ENCODE assay signal across 18 cellular contexts in genomic region chr6:71391126-71391525, GRCh38.
A peak's percentile ranks its signal among the peaks of the same experiment; 100 is the strongest.
DNase-seq lines count a peak whose midpoint lies in the region; ATAC-seq, FAIRE-seq and TF ChIP-seq lines count a peak whose summit lies in the region.
"Had no signal": no experiment of that assay in that cellular context is flagged by ENCODE, and none has a peak within 500 bp of the region (broad histone marks: within the 10 kb centered on the region; RNA-seq: fewer than 3 reads in every experiment).

No MANE protein-coding gene starts in this region.

- no peaks in the 10 kb centered on the region for H3K27me3 ChIP-seq in BLaER1
- H3K27me3 ChIP-seq in H9 (ENCODE audit: insufficient read depth, low read length): no peaks in the 10 kb centered on the region
- no peaks in the 10 kb centered on the region for H3K27me3 ChIP-seq in keratinocyte (ENCODE audit: control insufficient read depth, extremely low read depth, insufficient read depth, low read length)
- no peaks in the 10 kb centered on the region for H3K27me3 ChIP-seq in gastrocnemius medialis
- H3K27me3 ChIP-seq in SJCRH30: no peaks in the 10 kb centered on the region

- no peak overlapping the region for H2BK5ac ChIP-seq in H9 (ENCODE audit: insufficient read length, low read length)

- H3K9me3 Mint-ChIP-seq in H9 (no peaks in the 10 kb centered on the region), natural killer cell (no peaks in the 10 kb centered on the region)
- H3K9me3 Mint-ChIP-seq: CD4-positive, alpha-beta T cell had no signal

- H3K4me3 Mint-ChIP-seq in H9 (no peak overlapping the region), natural killer cell (no peak overlapping the region)
- H3K4me3 Mint-ChIP-seq: CD4-positive, alpha-beta T cell had no signal

- H3K36me3 ChIP-seq in BLaER1: no peaks in the 10 kb centered on the region
- H3K36me3 ChIP-seq in keratinocyte (ENCODE audit: control insufficient read depth in 2 of 2, extremely low read depth in 1 of 2, insufficient read depth in 2 of 2, low read length in 2 of 2): peaks cover 5 to 6% of the 10 kb centered on the region in 2 experiments
- no peaks in the 10 kb centered on the region for H3K36me3 ChIP-seq in gastrocnemius medialis
- no peaks in the 10 kb centered on the region for H3K36me3 ChIP-seq in SJCRH30

- no peak overlapping the region for H2BK120ac ChIP-seq in H9 (ENCODE audit: low read depth, low read length, poor library complexity, severe bottlenecking)

- FAIRE-seq in keratinocyte (lab: Jason Lieb, UNC): peak; percentile 36
- FAIRE-seq: GM12891 had no signal

- no peak overlapping the region for H2AK5ac ChIP-seq in H9 (ENCODE audit: insufficient read length, low read length)

- no peak overlapping the region for H3K14ac ChIP-seq in H9 (ENCODE audit: insufficient read depth, low read length)

- TF ChIP-seq CTCF in H9 (conservative IDR thresholded peaks at IDR 0.05) (no peak), keratinocyte (optimal IDR thresholded peaks at IDR 0.05 in 1 of 3, IDR thresholded peaks at IDR 0.05 in 1 of 3, conservative IDR thresholded peaks at IDR 0.05 in 1 of 3; ENCODE audit: extremely low read depth in 1 of 3, insufficient read depth in 2 of 3, low read length in 3 of 3) (no peak), gastrocnemius medialis (IDR thresholded peaks at IDR 0.05 in 4 of 5, conservative IDR thresholded peaks at IDR 0.05 in 1 of 5) (no peak), natural killer cell (IDR thresholded peaks at IDR 0.05) (no peak)

- no CpG with 5 or more reads among the region's 1 CpG for WGBS in H9 (ENCODE audit: extremely low coverage, insufficient read length, low lambda C conversion rate)

- DNase-seq in H9: no peak
- no peak for DNase-seq in keratinocyte (ENCODE audit: low read depth, low spot score)
- no peak for DNase-seq in gastrocnemius medialis
- no peak for DNase-seq in natural killer cell
- no peak for DNase-seq in stimulated activated CD4-positive, alpha-beta T cell treated with anti-CD3 and anti-CD28 coated beads, Interleukin-2, amount 100 ng/mL, for 48 hours
- DNase-seq in SJCRH30: no peak
- DNase-seq: Caco-2; CD4-positive, alpha-beta T cell; DMS53; GOT3; NCI-H1417 treated with DMSO at 0.1 percent for 48 hours; NCI-H187 treated with DMSO at 0.1 percent for 48 hours; NCI-H226; NCI-H524; NCI-H82; RPMI8226 had no signal

- H2AFZ ChIP-seq in H9 (ENCODE audit: low read length) (no peak overlapping the region), keratinocyte (ENCODE audit: control insufficient read depth, low read length) (no peak overlapping the region)

- TF ChIP-seq POLR2A in gastrocnemius medialis (IDR thresholded peaks at IDR 0.05): no peak

- no peak overlapping the region for H4K91ac ChIP-seq in H9 (ENCODE audit: insufficient read length, low read depth, low read length)

- H3K79me2 ChIP-seq in H9 (ENCODE audit: insufficient read depth, low read length) (no peaks in the 10 kb centered on the region), keratinocyte (ENCODE audit: control insufficient read depth, insufficient read depth, low read length) (peaks cover 34% of the 10 kb centered on the region)

- no peaks in the 10 kb centered on the region for H3K27me3 Mint-ChIP-seq in H9 (ENCODE audit: low read depth)
- H3K27me3 Mint-ChIP-seq in natural killer cell (ENCODE audit: low read depth in 2 of 2): peaks cover 6 to 13% of the 10 kb centered on the region in 2 donors

- H3K4me1 Mint-ChIP-seq in H9: peaks cover 15 to 20% of the 10 kb centered on the region in 2 experiments
- no peaks in the 10 kb centered on the region for H3K4me1 Mint-ChIP-seq in natural killer cell

- H3K9me3 ChIP-seq in BLaER1 (peaks cover 16% of the 10 kb centered on the region; the same call in 1 of the 2 replicates), H9 (ENCODE audit: control insufficient read depth, low read depth, low read length) (no peaks in the 10 kb centered on the region), keratinocyte (ENCODE audit: control insufficient read depth, low read depth, low read length) (no peaks in the 10 kb centered on the region), gastrocnemius medialis (no peaks in the 10 kb centered on the region), SJCRH30 (replicated peaks) (no peaks in the 10 kb centered on the region)
- H3K9me3 ChIP-seq: Caco-2 had no signal

- dilution Hi-C loops in keratinocyte (cut with MboI; ENCODE audit: extremely low pct_ligation_motif_present, low sequenced_read_pairs): no loop called here

- no peak overlapping the region for H3K4me3 ChIP-seq in BLaER1
- no peak overlapping the region for H3K4me3 ChIP-seq in keratinocyte (ENCODE audit: control insufficient read depth in 2 of 3, extremely low read depth in 1 of 3, insufficient read depth in 2 of 3, low read depth in 1 of 3, low read length in 3 of 3)
- H3K4me3 ChIP-seq in gastrocnemius medialis: no peak overlapping the region
- no peak overlapping the region for H3K4me3 ChIP-seq in SJCRH30

- H3K4me2 ChIP-seq in BLaER1: peak overlapping the region; percentile 43
- H3K4me2 ChIP-seq in H9 (ENCODE audit: insufficient read depth, insufficient read length, low read length): no peak overlapping the region
- H3K4me2 ChIP-seq in keratinocyte (ENCODE audit: control insufficient read depth, extremely low read depth, insufficient read depth, low read depth, low read length): no peak overlapping the region

- no peak overlapping the region for H2BK15ac ChIP-seq in H9 (ENCODE audit: low read depth, low read length)

- no peak overlapping the region for H2BK12ac ChIP-seq in H9 (ENCODE audit: insufficient read length, low read depth, low read length)

- H4K8ac ChIP-seq in H9 (replicated peaks; ENCODE audit: insufficient read length, low read depth, low read length): no peak overlapping the region

- intact Hi-C loops in gastrocnemius medialis (cut with DNase I; ENCODE audit: low total_unique reads): no loop called here
- intact Hi-C loops in natural killer cell (cut with micrococcal nuclease): no loop called here

- H3K27ac Mint-ChIP-seq in H9: no peak overlapping the region
- no peak overlapping the region for H3K27ac Mint-ChIP-seq in natural killer cell
- H3K27ac Mint-ChIP-seq: CD4-positive, alpha-beta T cell had no signal

- H3K4ac ChIP-seq in H9 (ENCODE audit: low read depth, low read length): no peak overlapping the region

- in situ Hi-C loops in gastrocnemius medialis (cut with MboI; ENCODE audit: low sequenced_read_pairs in 4 of 4): no loop called here

- H3K27ac ChIP-seq in BLaER1: no peak overlapping the region
- H3K27ac ChIP-seq in H9 (ENCODE audit: insufficient read length, low read depth, low read length): no peak overlapping the region
- no peak overlapping the region for H3K27ac ChIP-seq in keratinocyte (ENCODE audit: control insufficient read depth, insufficient read depth, low read length)
- peak overlapping the region; percentile 26 to 74 (median 47) for H3K27ac ChIP-seq in gastrocnemius medialis
- no peak overlapping the region for H3K27ac ChIP-seq in SJCRH30

- H4K20me1 ChIP-seq in BLaER1: no peaks in the 10 kb centered on the region
- no peaks in the 10 kb centered on the region for H4K20me1 ChIP-seq in H9 (ENCODE audit: control insufficient read depth, insufficient read depth, insufficient read length)
- H4K20me1 ChIP-seq in keratinocyte (ENCODE audit: control insufficient read depth, extremely low read depth, insufficient read depth, low read length): no peaks in the 10 kb centered on the region

- peaks cover 95% of the 10 kb centered on the region for H3K4me1 ChIP-seq in BLaER1
- no peaks in the 10 kb centered on the region for H3K4me1 ChIP-seq in H9 (ENCODE audit: insufficient read depth, low read length)
- H3K4me1 ChIP-seq in keratinocyte (ENCODE audit: control insufficient read depth, extremely low read depth, insufficient read depth, low read length): peaks cover 59% of the 10 kb centered on the region
- H3K4me1 ChIP-seq in gastrocnemius medialis: peaks cover 81 to 92% of the 10 kb centered on the region in 2 donors
- peaks cover 16% of the 10 kb centered on the region for H3K4me1 ChIP-seq in SJCRH30

- no peaks in the 10 kb centered on the region for H3K79me1 ChIP-seq in H9 (ENCODE audit: insufficient read depth, low read depth, low read length, poor library complexity, severe bottlenecking)

- H3K56ac ChIP-seq in H9 (ENCODE audit: insufficient read length, low read depth, low read length): no peak overlapping the region

- H3T11ph ChIP-seq in H9 (ENCODE audit: low read length): no peak overlapping the region

- H2BK20ac ChIP-seq in H9 (ENCODE audit: low read depth, low read length, poor library complexity, severe bottlenecking): peak overlapping the region; percentile 45

- H3K9ac ChIP-seq in BLaER1 (no peak overlapping the region), H9 (ENCODE audit: extremely low read depth, insufficient read length, low read length) (no peak overlapping the region), keratinocyte (ENCODE audit: control insufficient read depth, extremely low read depth, insufficient read depth, low read length) (no peak overlapping the region)

- no peaks in the 10 kb centered on the region for H3K23me2 ChIP-seq in H9 (ENCODE audit: insufficient read length, low read depth, low read length, poor library complexity, severe bottlenecking)

- no peak overlapping the region for H3K18ac ChIP-seq in H9 (ENCODE audit: insufficient read length, low read depth, low read length)

- ATAC-seq in gastrocnemius medialis: no peak
- ATAC-seq in natural killer cell: no peak

- no peaks in the 10 kb centered on the region for H3K9me1 ChIP-seq in keratinocyte (ENCODE audit: control insufficient read depth, extremely low read depth, insufficient read depth, low read length)

- H3K23ac ChIP-seq in H9 (ENCODE audit: insufficient read length, low read depth, low read length): no peak overlapping the region

- H3K36me3 Mint-ChIP-seq in H9 (ENCODE audit: insufficient read depth in 1 of 3, low read depth in 3 of 3) (no peaks in the 10 kb centered on the region), natural killer cell (no peaks in the 10 kb centered on the region)

- H4K5ac ChIP-seq in H9 (ENCODE audit: insufficient read length, low read depth, low read length): no peak overlapping the region

Comparison
In these comparisons a context has a peak if more than half of its experiments do, and no peak if none do; other contexts are left out.
1. H3K27ac ChIP-seq: peak in gastrocnemius medialis (4 of 4); none in BLaER1 (single experiment), H9 (single experiment), keratinocyte (single experiment) and SJCRH30 (single experiment).